17 cellular contexts compared by ENCODE assay signal in the genomic region with DNA sequence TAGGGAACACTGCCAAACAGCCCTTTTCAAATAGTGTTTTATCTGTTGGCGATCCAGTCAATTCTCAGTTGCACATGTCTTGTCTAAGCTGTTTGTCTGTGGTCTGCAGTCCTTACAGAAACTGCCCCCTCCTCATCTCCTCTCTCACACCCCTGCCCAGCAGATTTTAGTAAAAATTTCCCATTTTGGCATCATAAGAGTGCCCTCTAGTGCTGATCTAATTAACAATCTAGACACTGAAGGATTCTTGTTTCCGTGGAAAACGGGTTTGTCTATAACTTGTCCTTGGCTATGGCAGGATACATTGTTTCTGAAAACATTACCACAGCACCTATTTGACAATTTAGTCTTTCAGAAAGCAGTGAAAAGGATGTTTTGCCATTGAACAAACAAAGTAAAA.
DNase-seq lines count a peak whose midpoint lies in the region; ATAC-seq and TF ChIP-seq lines count a peak whose summit lies in the region.
"Had no signal": no experiment of that assay in that cellular context is flagged by ENCODE, and none has a peak within 500 bp of the region (broad histone marks: within the 10 kb centered on the region; RNA-seq: fewer than 3 reads in every experiment).

No MANE protein-coding gene starts in this region.

- H3K9me3 Mint-ChIP-seq in activated naive CD4-positive, alpha-beta T cell treated with anti-CD3 and anti-CD28 coated beads, Interleukin-2, amount 10 ng/mL, durations not matched to agents 7 days and 5 days, result no peaks in the 10 kb centered on the region

- H3K14ac ChIP-seq in mesenchymal stem cell (ENCODE audit: low read length in 2 of 2), result no peak overlapping the region

- no peak overlapping the region for H2AK5ac ChIP-seq in mesenchymal stem cell (ENCODE audit: low read length, severe bottlenecking)

- POLR2A ChIA-PET in BJ (lab: Charles Lee), result no interaction called here

- H2BK120ac ChIP-seq in mesenchymal stem cell (ENCODE audit: low read depth, low read length), result no peak overlapping the region

- no peak overlapping the region for H2AFZ ChIP-seq in mesenchymal stem cell (ENCODE audit: low read depth, low read length)

- H3K4me1 Mint-ChIP-seq in activated naive CD4-positive, alpha-beta T cell treated with anti-CD3 and anti-CD28 coated beads, Interleukin-2, amount 10 ng/mL, durations not matched to agents 7 days and 5 days, result no peaks in the 10 kb centered on the region
- H3K4me1 Mint-ChIP-seq: activated B cell treated with CpG ODN at 0.5 μM for 24 hours; stimulated activated naive B cell treated with anti-CD40 and anti-IgM and Interleukin-4, amounts not matched to agents 10 μg/mL and 1 μg/mL and 100 μg/mL, for 72 hours had no signal

- H3K4me2 ChIP-seq in mesenchymal stem cell (ENCODE audit: low read length, poor library complexity, severe bottlenecking), result no peak overlapping the region

- no peak overlapping the region for H3K27ac ChIP-seq in brain microvascular endothelial cell
- no peak overlapping the region for H3K27ac ChIP-seq in mesenchymal stem cell (ENCODE audit: low read length, poor library complexity, severe bottlenecking)

- H3K18ac ChIP-seq in mesenchymal stem cell (ENCODE audit: low read depth in 1 of 2, low read length in 2 of 2), result no peak overlapping the region

- no peak overlapping the region for H3K23ac ChIP-seq in mesenchymal stem cell (ENCODE audit: low read length in 2 of 2)

- no peaks in the 10 kb centered on the region for H3K36me3 Mint-ChIP-seq in activated naive CD4-positive, alpha-beta T cell treated with anti-CD3 and anti-CD28 coated beads, Interleukin-2, amount 10 ng/mL, durations not matched to agents 7 days and 5 days
- H3K36me3 Mint-ChIP-seq: stimulated activated naive B cell treated with anti-CD40 and anti-IgM and Interleukin-4, amounts not matched to agents 10 μg/mL and 1 μg/mL and 100 μg/mL, for 72 hours had no signal

- H3K27me3 Mint-ChIP-seq in activated naive CD4-positive, alpha-beta T cell treated with anti-CD3 and anti-CD28 coated beads, Interleukin-2, amount 10 ng/mL, durations not matched to agents 7 days and 5 days, result no peaks in the 10 kb centered on the region
- H3K27me3 Mint-ChIP-seq: activated B cell treated with CpG ODN at 0.5 μM for 24 hours had no signal

- no peak for DNase-seq in BJ (ENCODE audit: low read depth)
- DNase-seq in HT-29 (ENCODE audit: low spot score), result peak; percentile 9
- DNase-seq in brain microvascular endothelial cell, result no peak
- peak; percentile 5 for DNase-seq in mesenchymal stem cell
- no peak for DNase-seq in activated naive CD4-positive, alpha-beta T cell (lab: John Stamatoyannopoulos, UW)
- DNase-seq in activated naive CD4-positive, alpha-beta T cell treated with anti-CD3 and anti-CD28 coated beads, Interleukin-2, amount 10 ng/mL, durations not matched to agents 7 days and 5 days, result no peak
- no peak for DNase-seq in SKM-1 (lab: John Stamatoyannopoulos, UW; ENCODE audit: unreplicated experiment)
- DNase-seq: activated B cell treated with CpG ODN at 0.5 μM for 24 hours; activated T-cell treated with anti-CD3 and anti-CD28 coated beads, Interleukin-2, amount 50 U/mL, for 1 hour; CD8-positive, alpha-beta memory T cell; kidney glomerular epithelial cell; MG63; NCI-H2227 treated with DMSO at 0.1 percent for 48 hours; SIG-M5; stimulated activated naive B cell treated with anti-CD40 and anti-IgM and Interleukin-4, amounts not matched to agents 10 μg/mL and 1 μg/mL and 100 μg/mL, for 72 hours had no signal

- no peak overlapping the region for H2BK15ac ChIP-seq in mesenchymal stem cell (ENCODE audit: low read depth, poor library complexity, severe bottlenecking)

- H3K4me1 ChIP-seq in mesenchymal stem cell (ENCODE audit: control insufficient read depth, insufficient read depth, low read depth, low read length), result no peaks in the 10 kb centered on the region

- no peaks in the 10 kb centered on the region for H3K27me3 ChIP-seq in BJ (ENCODE audit: control insufficient read depth, insufficient read depth, low read length)
- no peaks in the 10 kb centered on the region for H3K27me3 ChIP-seq in brain microvascular endothelial cell (replicated peaks)
- H3K27me3 ChIP-seq in mesenchymal stem cell (ENCODE audit: control insufficient read depth in 1 of 2, insufficient read depth in 1 of 2, low read length in 2 of 2), result peaks cover 0 to 56% of the 10 kb centered on the region in 2 experiments
- H3K27me3 ChIP-seq: MG63 had no signal

- CTCF ChIA-PET in BJ (lab: Yijun Ruan, JAX), result interaction anchor here (0.9 to 1.7 kb wide), 2 partner anchors 50 to 80 kb away, joined by 3 to 4 read pairs; no protein-coding TSS in a partner anchor
- CTCF ChIA-PET in activated naive CD4-positive, alpha-beta T cell treated with anti-CD3 and anti-CD28 coated beads, Interleukin-2, amount 10 ng/mL, durations not matched to agents 7 days and 5 days (lab: Charles Lee), result interaction anchor here (0.8 kb wide), 1 partner anchor 9 kb away, joined by 3 read pairs; no protein-coding TSS in a partner anchor

- H3K9me3 ChIP-seq in mesenchymal stem cell (ENCODE audit: control insufficient read depth, low read length), result peaks cover 14% of the 10 kb centered on the region
- H3K9me3 ChIP-seq: MG63 had no signal

- no peak overlapping the region for H3K4me3 Mint-ChIP-seq in activated naive CD4-positive, alpha-beta T cell treated with anti-CD3 and anti-CD28 coated beads, Interleukin-2, amount 10 ng/mL, durations not matched to agents 7 days and 5 days
- H3K4me3 Mint-ChIP-seq: activated B cell treated with CpG ODN at 0.5 μM for 24 hours; CD8-positive, alpha-beta memory T cell; stimulated activated naive B cell treated with anti-CD40 and anti-IgM and Interleukin-4, amounts not matched to agents 10 μg/mL and 1 μg/mL and 100 μg/mL, for 72 hours had no signal

- H2BK5ac ChIP-seq in mesenchymal stem cell (ENCODE audit: low read depth, low read length, poor library complexity, severe bottlenecking), result no peak overlapping the region

- no peak overlapping the region for H3K4ac ChIP-seq in mesenchymal stem cell (ENCODE audit: low read depth in 1 of 2, low read length in 2 of 2)

- H2BK12ac ChIP-seq in mesenchymal stem cell (ENCODE audit: low read length in 2 of 2), result no peak overlapping the region

- H3K36me3 ChIP-seq in BJ (ENCODE audit: control insufficient read depth, insufficient read depth, low read length), result no peaks in the 10 kb centered on the region
- no peaks in the 10 kb centered on the region for H3K36me3 ChIP-seq in brain microvascular endothelial cell (replicated peaks)
- no peaks in the 10 kb centered on the region for H3K36me3 ChIP-seq in mesenchymal stem cell (ENCODE audit: control insufficient read depth in 1 of 2, insufficient read depth in 2 of 2, low read depth in 1 of 2, low read length in 2 of 2)
- H3K36me3 ChIP-seq: MG63 had no signal

- H4K8ac ChIP-seq in mesenchymal stem cell (ENCODE audit: low read length), result no peak overlapping the region

- no peak overlapping the region for H3K27ac Mint-ChIP-seq in activated naive CD4-positive, alpha-beta T cell treated with anti-CD3 and anti-CD28 coated beads, Interleukin-2, amount 10 ng/mL, durations not matched to agents 7 days and 5 days
- H3K27ac Mint-ChIP-seq: activated B cell treated with CpG ODN at 0.5 μM for 24 hours; stimulated activated naive B cell treated with anti-CD40 and anti-IgM and Interleukin-4, amounts not matched to agents 10 μg/mL and 1 μg/mL and 100 μg/mL, for 72 hours had no signal

- H4K91ac ChIP-seq in mesenchymal stem cell (ENCODE audit: low read length), result no peak overlapping the region

- WGBS in mesenchymal stem cell, result 80% methylated on average over 1 of the region's 3 CpGs

- TF ChIP-seq CTCF in BJ (IDR thresholded peaks at IDR 0.05; ENCODE audit: insufficient read depth, low read depth, low read length) (peak; percentile 27; the same call in 1 of the 2 replicates), brain microvascular endothelial cell (IDR thresholded peaks at IDR 0.05; ENCODE audit: low read depth, low read length, missing control alignments) (peak; percentile 34)

- no peak overlapping the region for H3K9ac ChIP-seq in mesenchymal stem cell (ENCODE audit: low read length)

- H3K4me3 ChIP-seq in BJ (ENCODE audit: low read depth, low read length), result no peak overlapping the region
- no peak overlapping the region for H3K4me3 ChIP-seq in brain microvascular endothelial cell (ENCODE audit: low read depth, low read length)
- no peak overlapping the region for H3K4me3 ChIP-seq in mesenchymal stem cell (ENCODE audit: insufficient read depth in 1 of 2, low read depth in 1 of 2, low read length in 2 of 2)
- H3K4me3 ChIP-seq: MG63 had no signal

- in situ Hi-C loops in brain microvascular endothelial cell (cut with HindIII; ENCODE audit: low pct_ligation_motif_present, low sequenced_read_pairs), result no loop called here

- no peaks in the 10 kb centered on the region for H3K79me1 ChIP-seq in mesenchymal stem cell (replicated peaks; ENCODE audit: low read length, poor library complexity, severe bottlenecking)

- no peak for ATAC-seq in HG03565 (IDR thresholded peaks at IDR 0.05; ENCODE audit: unreplicated experiment)
- ATAC-seq: esophagus mucosa; stimulated activated naive B cell treated with anti-CD40 and anti-IgM and Interleukin-4, amounts not matched to agents 10 μg/mL and 1 μg/mL and 100 μg/mL, for 72 hours had no signal

Comparison
In these comparisons a context has a peak if more than half of its experiments do, and no peak if none do; other contexts are left out.
1. DNase-seq: peak in HT-29 (single experiment) and mesenchymal stem cell (single experiment); none in BJ (single experiment), brain microvascular endothelial cell (single experiment), activated naive CD4-positive, alpha-beta T cell (0 of 4), activated naive CD4-positive, alpha-beta T cell treated with anti-CD3 and anti-CD28 coated beads, Interleukin-2, amount 10 ng/mL, durations not matched to agents 7 days and 5 days (single experiment) and SKM-1 (single experiment).